ENCODE assay signal across 10 cellular contexts in genomic region chr6:7543761-7544424, GRCh38. TPM values are rescaled to one million over a fixed set of nuclear protein-coding genes. Genes with fewer than 3 reads are reported as not detected.
A peak's percentile ranks its signal among the peaks of the same experiment; 100 is the strongest.
DNase-seq lines count a peak whose midpoint lies in the region; ATAC-seq and TF ChIP-seq lines count a peak whose summit lies in the region.
"Had no signal": no experiment of that assay in that cellular context is flagged by ENCODE, and none has a peak within 500 bp of the region (broad histone marks: within the 10 kb centered on the region; RNA-seq: fewer than 3 reads in every experiment).

No MANE protein-coding gene starts in this region.

- TF ChIP-seq CTCF in left ventricle myocardium inferior (IDR thresholded peaks at IDR 0.05; ENCODE audit: borderline replicate concordance) (no peak), breast epithelium (IDR thresholded peaks at IDR 0.05) (no peak), vagina (IDR thresholded peaks at IDR 0.05) (no peak), ascending aorta (IDR thresholded peaks at IDR 0.05) (no peak)

- WGBS in mesendoderm (ENCODE audit: extremely low coverage, insufficient coverage, low lambda C conversion rate): no CpG with 5 or more reads among the region's 13 CpGs

- H3K18ac ChIP-seq in mesendoderm (ENCODE audit: low read length): peak overlapping the region; percentile 81

- H3K27me3 ChIP-seq in left ventricle myocardium inferior (ENCODE audit: low read depth) (peaks cover 99% of the 10 kb centered on the region), breast epithelium (peaks cover 0 to 4% of the 10 kb centered on the region in 2 donors), mesendoderm (ENCODE audit: insufficient read depth, low read length, poor library complexity) (peaks cover 2% of the 10 kb centered on the region), vagina (peaks cover 3% of the 10 kb centered on the region), ascending aorta (peaks cover 12% of the 10 kb centered on the region)

- H3K56ac ChIP-seq in mesendoderm (ENCODE audit: low read length): peak overlapping the region; percentile 49

- H2AK5ac ChIP-seq in mesendoderm (ENCODE audit: low read length): no peak overlapping the region

- H3K4me3 ChIP-seq in left ventricle myocardium inferior (peak overlapping the region; percentile 75), breast epithelium (peak overlapping the region in 2 of 3 donors; percentile 79 to 90), mesendoderm (ENCODE audit: low read length) (no peak overlapping the region), vagina (peak overlapping the region; percentile 13 to 61), ascending aorta (no peak overlapping the region)

- no peaks in the 10 kb centered on the region for H3K36me3 ChIP-seq in left ventricle myocardium inferior
- no peaks in the 10 kb centered on the region for H3K36me3 ChIP-seq in breast epithelium
- no peaks in the 10 kb centered on the region for H3K36me3 ChIP-seq in mesendoderm (ENCODE audit: control insufficient read depth, insufficient read depth, low read length)
- H3K36me3 ChIP-seq in vagina: no peaks in the 10 kb centered on the region
- no peaks in the 10 kb centered on the region for H3K36me3 ChIP-seq in ascending aorta

- H3K9me3 ChIP-seq in left ventricle myocardium inferior (replicated peaks): no peaks in the 10 kb centered on the region
- no peaks in the 10 kb centered on the region for H3K9me3 ChIP-seq in breast epithelium
- no peaks in the 10 kb centered on the region for H3K9me3 ChIP-seq in vagina
- H3K9me3 ChIP-seq in ascending aorta: no peaks in the 10 kb centered on the region

- no peak for DNase-seq in left ventricle myocardium inferior
- no peak for DNase-seq in left ventricle myocardium superior
- DNase-seq in breast epithelium (ENCODE audit: low spot score in 2 of 2): no peak
- DNase-seq in mesendoderm: peak; percentile 45
- no peak for DNase-seq in vagina (ENCODE audit: extremely low spot score in 2 of 2)
- DNase-seq in ascending aorta (ENCODE audit: low spot score in 2 of 2): no peak
- no peak for DNase-seq in NCI-H2196 (lab: John Stamatoyannopoulos, UW; ENCODE audit: unreplicated experiment)
- DNase-seq: activated naive CD4-positive, alpha-beta T cell; C1 segment of cervical spinal cord had no signal

- no peak overlapping the region for H4K5ac ChIP-seq in mesendoderm (ENCODE audit: low read length)

- no peak for ATAC-seq in left ventricle myocardium superior
- ATAC-seq in HG03025 (IDR thresholded peaks at IDR 0.05; ENCODE audit: low FRiP score, unreplicated experiment): no peak

- H3K4me1 ChIP-seq in left ventricle myocardium inferior: peaks cover 41% of the 10 kb centered on the region
- no peaks in the 10 kb centered on the region for H3K4me1 ChIP-seq in breast epithelium
- H3K4me1 ChIP-seq in mesendoderm (ENCODE audit: control insufficient read depth, low read depth, low read length): peaks cover 10% of the 10 kb centered on the region
- peaks cover 24% of the 10 kb centered on the region for H3K4me1 ChIP-seq in vagina
- H3K4me1 ChIP-seq in ascending aorta: peaks cover 8 to 16% of the 10 kb centered on the region in 2 donors

- H3K4me2 ChIP-seq in mesendoderm (ENCODE audit: low read length): peak overlapping the region; percentile 39

- no peak overlapping the region for H2BK120ac ChIP-seq in mesendoderm (ENCODE audit: low read depth, low read length)

- no peak overlapping the region for H4K8ac ChIP-seq in mesendoderm (ENCODE audit: low read depth, low read length)

- H3K9ac ChIP-seq in mesendoderm (ENCODE audit: low read length): peak overlapping the region; percentile 68

- intact Hi-C loops in left ventricle myocardium inferior (cut with micrococcal nuclease) (no loop called here), left ventricle myocardium superior (cut with micrococcal nuclease) (no loop called here), breast epithelium (cut with DNase I; ENCODE audit: low total_unique reads) (no loop called here), vagina (cut with DNase I) (no loop called here), ascending aorta (cut with DNase I) (no loop called here)

- no peak overlapping the region for H2BK5ac ChIP-seq in mesendoderm (ENCODE audit: low read length)

- no peak overlapping the region for H2BK15ac ChIP-seq in mesendoderm (replicated peaks; ENCODE audit: low read depth)

- H3K79me2 ChIP-seq in mesendoderm (ENCODE audit: control insufficient read depth, insufficient read depth, low read length): peaks cover 12% of the 10 kb centered on the region

- peaks cover 9% of the 10 kb centered on the region for H3K79me1 ChIP-seq in mesendoderm (ENCODE audit: low read length)

- H3K23ac ChIP-seq in mesendoderm (ENCODE audit: low read length): no peak overlapping the region

- no peak overlapping the region for H3K4ac ChIP-seq in mesendoderm (ENCODE audit: low read depth, low read length)

- TF ChIP-seq POLR2A in breast epithelium (IDR thresholded peaks at IDR 0.05): no peak
- TF ChIP-seq POLR2A in vagina (IDR thresholded peaks at IDR 0.05): no peak

- H3K27ac ChIP-seq in left ventricle myocardium inferior (replicated peaks) (peak overlapping the region; percentile 93), breast epithelium (peak overlapping the region; percentile 42 to 96), mesendoderm (ENCODE audit: low read depth, low read length) (no peak overlapping the region), vagina (peak overlapping the region; percentile 89), ascending aorta (no peak overlapping the region)

RNA-seq across cellular contexts. Expression of gene DSP, which starts 2.4 kb away (rescaled TPM):
- total RNA-seq in left ventricle myocardium inferior (322 TPM), left ventricle myocardium superior (314 TPM), breast epithelium (100 to 1,000 TPM in 1 of 3 donors, 10 to 100 TPM in 1, 1 to 10 TPM in 1; 2.1 to 165 (median 95.4) TPM), vagina (802 TPM), ascending aorta (7.2 TPM)
- 19.9 TPM for polyA plus RNA-seq in mesendoderm (2013, experiment 1 of 2)
- 19.4 TPM for polyA plus RNA-seq in mesendoderm (2013, experiment 2 of 2)

RNA-seq across cellular contexts. Expression of gene SNRNP48, which starts 46.1 kb away (rescaled TPM):
- total RNA-seq in left ventricle myocardium inferior (13.8 TPM), left ventricle myocardium superior (17.3 TPM), breast epithelium (10 to 100 TPM; 13.9 to 20.9 (median 15.4) TPM), vagina (9.6 TPM), ascending aorta (1.3 TPM)
- 14.1 TPM for polyA plus RNA-seq in mesendoderm (2013, experiment 1 of 2)
- polyA plus RNA-seq in mesendoderm (2013, experiment 2 of 2): 13.7 TPM

Comparison
In these comparisons a context has a peak if more than half of its experiments do, and no peak if none do; other contexts are left out.
1. H3K27ac ChIP-seq: peak in left ventricle myocardium inferior (single experiment), breast epithelium (2 of 2) and vagina (single experiment); none in mesendoderm (single experiment) and ascending aorta (0 of 2).
2. H3K4me3 ChIP-seq: peak in left ventricle myocardium inferior (single experiment), breast epithelium (2 of 3) and vagina (2 of 2); none in mesendoderm (single experiment) and ascending aorta (0 of 2).